ENCODE assay signal across 31 cellular contexts in the genomic region with DNA sequence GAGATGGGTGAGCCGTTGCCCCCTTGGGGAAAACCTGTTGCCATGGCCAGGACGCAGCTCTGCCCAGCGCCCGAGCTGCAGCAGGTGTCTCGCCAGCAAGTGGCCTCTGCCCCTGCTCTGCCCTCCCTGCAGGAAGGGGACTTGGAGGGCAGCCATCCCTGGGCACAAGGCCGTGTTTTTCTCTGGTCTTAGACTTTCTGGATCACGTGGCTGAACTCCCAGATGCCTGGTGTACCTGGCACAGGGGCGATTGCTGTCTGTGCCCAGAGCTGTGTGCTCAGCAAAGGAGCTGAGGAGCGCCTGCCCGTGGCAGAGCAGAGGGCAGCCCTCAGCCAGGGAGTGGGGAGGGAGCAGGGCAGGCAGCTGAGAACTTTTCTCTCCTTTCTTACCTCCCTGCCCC. TPM values are rescaled to one million over a fixed set of nuclear protein-coding genes. Genes with fewer than 3 reads are reported as not detected.
DNase-seq lines count a peak whose midpoint lies in the region; ATAC-seq and TF ChIP-seq lines count a peak whose summit lies in the region.
"Had no signal": no experiment of that assay in that cellular context is flagged by ENCODE, and none has a peak within 500 bp of the region (broad histone marks: within the 10 kb centered on the region; RNA-seq: fewer than 3 reads in every experiment).

No MANE protein-coding gene starts in this region.

- intact Hi-C loops in Right ventricle myocardium inferior (cut with DNase I) = no loop called here
- intact Hi-C loops in PC-3 (cut with micrococcal nuclease) = no loop called here
- intact Hi-C loops in left ventricle myocardium inferior (cut with micrococcal nuclease) = no loop called here
- intact Hi-C loops in thyroid gland (cut with DNase I) = loop anchor here (10.0 kb wide), 1 partner anchor 85 kb away; no protein-coding TSS in a partner anchor

- CTCF ChIA-PET in PC-3 (lab: Charles Lee) = no interaction called here

- no peak overlapping the region for H2AFZ ChIP-seq in PC-3 (ENCODE audit: low read length)

- H3K4me3 ChIP-seq in right atrium auricular region = no peak overlapping the region
- H3K4me3 ChIP-seq in PC-3 (ENCODE audit: low read length) = no peak overlapping the region
- H3K4me3 ChIP-seq in left ventricle myocardium inferior = no peak overlapping the region
- H3K4me3 ChIP-seq in thyroid gland (replicated peaks in 1 of 3) = no peak overlapping the region
- H3K4me3 ChIP-seq: ascending aorta, dorsolateral prefrontal cortex, gastrocnemius medialis, lung, spleen, suprapubic skin had no signal

- no peak overlapping the region for H3K9ac ChIP-seq in PC-3 (ENCODE audit: low read length)

- no peak overlapping the region for H3K4me2 ChIP-seq in PC-3 (ENCODE audit: low read length)

- H3K27me3 ChIP-seq in right atrium auricular region (no peaks in the 10 kb centered on the region), PC-3 (ENCODE audit: low read length) (peaks cover 21% of the 10 kb centered on the region), left ventricle myocardium inferior (ENCODE audit: low read depth) (peaks cover 44% of the 10 kb centered on the region), thyroid gland (no peaks in the 10 kb centered on the region)
- H3K27me3 ChIP-seq: ascending aorta, dorsolateral prefrontal cortex had no signal

- no peaks in the 10 kb centered on the region for H3K9me2 ChIP-seq in PC-3 (replicated peaks; ENCODE audit: low read length)

- H3K4me1 ChIP-seq in right atrium auricular region (no peaks in the 10 kb centered on the region), PC-3 (ENCODE audit: insufficient read depth, low read length) (no peaks in the 10 kb centered on the region), left ventricle myocardium inferior (peaks cover 12% of the 10 kb centered on the region), thyroid gland (no peaks in the 10 kb centered on the region)
- H3K4me1 ChIP-seq: ascending aorta, gastrocnemius medialis, spleen, suprapubic skin had no signal

- POLR2A ChIA-PET in PC-3 (lab: Charles Lee; ENCODE audit: unreplicated experiment) = no interaction called here

- no peaks in the 10 kb centered on the region for H3F3A ChIP-seq in PC-3 (ENCODE audit: low read length, unreplicated experiment)

- 40 to 41% methylated on average over 7 to 10 of the region's 10 CpGs for WGBS in thyroid gland, 2 donors

- H3K79me2 ChIP-seq in PC-3 (ENCODE audit: low read length) = no peaks in the 10 kb centered on the region

- ATAC-seq in Right ventricle myocardium inferior (peak; percentile 65), PC-3 (peak; percentile 15; the same call in 1 of the 2 replicates)
- ATAC-seq in stimulated activated naive CD8-positive, alpha-beta T cell treated with anti-CD3 and anti-CD28 coated beads, Interleukin-15, Interleukin-2, amounts not matched to agents 100 U/mL and 50 U/mL, for 24 hours = no peak
- ATAC-seq: gastrocnemius medialis had no signal

- TF ChIP-seq CTCF in right atrium auricular region (IDR thresholded peaks at IDR 0.05) = no peak
- no peak for TF ChIP-seq CTCF in PC-3 (conservative IDR thresholded peaks at IDR 0.05; ENCODE audit: low read depth, low read length)
- TF ChIP-seq CTCF in left ventricle myocardium inferior (IDR thresholded peaks at IDR 0.05; ENCODE audit: borderline replicate concordance) = no peak
- no peak for TF ChIP-seq CTCF in thyroid gland (IDR thresholded peaks at IDR 0.05)

- H3K9me3 ChIP-seq in right atrium auricular region (no peaks in the 10 kb centered on the region), PC-3 (ENCODE audit: low read length) (no peaks in the 10 kb centered on the region), left ventricle myocardium inferior (replicated peaks) (no peaks in the 10 kb centered on the region), thyroid gland (no peaks in the 10 kb centered on the region)
- H3K9me3 ChIP-seq: ascending aorta, gastrocnemius medialis, spleen, suprapubic skin had no signal

- DNase-seq in Right ventricle myocardium inferior (ENCODE audit: missing footprints) (no peak), right atrium auricular region (ENCODE audit: low spot score) (no peak), PC-3 (no peak), left ventricle myocardium inferior (peak; percentile 31), thyroid gland (peak; percentile 47 to 53), hepatic stellate cell (ENCODE audit: low spot score) (no peak), NAMALWA (ENCODE audit: low spot score) (no peak)
- no peak for DNase-seq in stimulated activated naive CD8-positive, alpha-beta T cell treated with anti-CD3 and anti-CD28 coated beads, Interleukin-15, Interleukin-2, amounts not matched to agents 100 U/mL and 50 U/mL, for 24 hours
- DNase-seq: 8988T; activated CD4-positive, alpha-beta T cell treated with anti-CD3 and anti-CD28 coated beads for 4 hours; activated CD8-positive, alpha-beta memory T cell treated with anti-CD3 and anti-CD28 coated beads for 24 hours; activated effector memory CD4-positive, alpha-beta T cell treated with anti-CD3 and anti-CD28 coated beads, Interleukin-2, amount 50 U/mL, for 16 hours; activated naive CD8-positive, alpha-beta T cell treated with anti-CD3 and anti-CD28 coated beads for 36 hours; CD4-positive, alpha-beta T cell; central memory CD4-positive, alpha-beta T cell; gastrocnemius medialis; islet precursor cell; NCI-H2081; NCI-H446; NCI-H774; nephron progenitor cell; spleen; stimulated activated CD4-positive, alpha-beta T cell treated with anti-CD3 and anti-CD28 coated beads, Interleukin-4, amount 100 ng/mL, for 1 hour had no signal

- H3K36me3 ChIP-seq in right atrium auricular region = no peaks in the 10 kb centered on the region
- no peaks in the 10 kb centered on the region for H3K36me3 ChIP-seq in PC-3 (ENCODE audit: low read depth, low read length)
- no peaks in the 10 kb centered on the region for H3K36me3 ChIP-seq in left ventricle myocardium inferior
- no peaks in the 10 kb centered on the region for H3K36me3 ChIP-seq in thyroid gland
- H3K36me3 ChIP-seq: ascending aorta, gastrocnemius medialis, spleen, suprapubic skin had no signal

- no peak for TF ChIP-seq POLR2A in thyroid gland (IDR thresholded peaks at IDR 0.05)

- no TSS peak for BruUV-seq in PC-3 (replicated peaks; lab: Mats Ljungman, UMichigan)

- no peak overlapping the region for H3K27ac ChIP-seq in right atrium auricular region
- H3K27ac ChIP-seq in PC-3 (ENCODE audit: low read length) = no peak overlapping the region
- no peak overlapping the region for H3K27ac ChIP-seq in left ventricle myocardium inferior (replicated peaks)
- no peak overlapping the region for H3K27ac ChIP-seq in thyroid gland
- H3K27ac ChIP-seq: ascending aorta, gastrocnemius medialis, spleen, suprapubic skin had no signal

- H4K20me1 ChIP-seq in PC-3 (ENCODE audit: low read length) = no peaks in the 10 kb centered on the region

RNA-seq across cellular contexts. Expression of a gene that starts 38.0 kb away (rescaled TPM):
- 2.7 TPM for total RNA-seq in Right ventricle myocardium inferior
- total RNA-seq in right atrium auricular region = under 1 TPM in 1 of 2 donors, not detected in 1; 0.04 TPM
- total RNA-seq in PC-3 (2014; rRNA removed) = 4.0 and 5.4 TPM in 2 replicates
- total RNA-seq in left ventricle myocardium inferior = 0.63 TPM
- 1 to 10 TPM in 1 of 4 donors, under 1 TPM in 3; 0.13 to 4.1 (median 0.54) TPM for total RNA-seq in thyroid gland

RNA-seq across cellular contexts. Expression of a gene that starts 51.4 kb away (rescaled TPM):
- total RNA-seq in Right ventricle myocardium inferior = not detected
- not detected for total RNA-seq in right atrium auricular region
- not detected in 2 replicates for total RNA-seq in PC-3 (2014; rRNA removed)
- not detected for total RNA-seq in left ventricle myocardium inferior
- not detected for total RNA-seq in thyroid gland
- total RNA-seq: activated naive CD8-positive, alpha-beta T cell treated with anti-CD3 and anti-CD28 coated beads for 36 hours; ascending aorta; CD4-positive, alpha-beta T cell; gastrocnemius medialis; H4; LHCN-M2; lung; osteocyte; spleen; suprapubic skin; urinary bladder had no signal

Comparison
In these comparisons a context has a peak if more than half of its experiments do, and no peak if none do; other contexts are left out.
1. DNase-seq: peak in left ventricle myocardium inferior (single experiment) and thyroid gland (2 of 2); none in Right ventricle myocardium inferior (single experiment), right atrium auricular region (single experiment), PC-3 (single experiment), hepatic stellate cell (single experiment), stimulated activated naive CD8-positive, alpha-beta T cell treated with anti-CD3 and anti-CD28 coated beads, Interleukin-15, Interleukin-2, amounts not matched to agents 100 U/mL and 50 U/mL, for 24 hours (single experiment) and NAMALWA (single experiment).